1 cellular context compared by ENCODE assay signal in genomic region chr3:48240711-48241491, GRCh38.
TF ChIP-seq lines count a peak whose summit lies in the region.

ZNF589 (plus strand) TSS chr3:48241104; CDS start chr3:48241172, 68 bp downstream.

TF ChIP-seq in HepG2, 621 proteins besides CTCF, POLR2A, EP300 and RAD21 (continued from another document and continues in another):
- TF ChIP-seq MLX (CRISPR knock-in tag; IDR thresholded peaks at IDR 0.05): peak; percentile 28; the same call in 1 of the 2 replicates
- TF ChIP-seq SPEN (CRISPR knock-in tag; IDR thresholded peaks at IDR 0.05; ENCODE audit: low read depth): peak; percentile 85
- TF ChIP-seq CEBPB (IDR thresholded peaks at IDR 0.05; ENCODE audit: borderline replicate concordance, low read depth, low read length): no peak
- TF ChIP-seq ZNF33A (CRISPR knock-in tag; IDR thresholded peaks at IDR 0.05; ENCODE audit: borderline replicate concordance): no peak
- no peak for TF ChIP-seq GABPA (IDR thresholded peaks at IDR 0.05; ENCODE audit: low read depth, low read length)
- TF ChIP-seq GABPA (CRISPR knock-in tag; IDR thresholded peaks at IDR 0.05; ENCODE audit: low read depth): peak; percentile 76
- TF ChIP-seq, protein P1, sequence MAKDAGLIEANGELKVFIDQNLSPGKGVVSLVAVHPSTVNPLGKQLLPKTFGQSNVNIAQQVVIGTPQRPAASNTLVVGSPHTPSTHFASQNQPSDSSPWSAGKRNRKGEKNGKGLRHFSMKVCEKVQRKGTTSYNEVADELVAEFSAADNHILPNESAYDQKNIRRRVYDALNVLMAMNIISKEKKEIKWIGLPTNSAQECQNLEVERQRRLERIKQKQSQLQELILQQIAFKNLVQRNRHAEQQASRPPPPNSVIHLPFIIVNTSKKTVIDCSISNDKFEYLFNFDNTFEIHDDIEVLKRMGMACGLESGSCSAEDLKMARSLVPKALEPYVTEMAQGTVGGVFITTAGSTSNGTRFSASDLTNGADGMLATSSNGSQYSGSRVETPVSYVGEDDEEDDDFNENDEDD (CRISPR knock-in tag; IDR thresholded peaks at IDR 0.05; ENCODE audit: borderline replicate concordance): peak; percentile 87; the same call in 1 of the 2 replicates
- TF ChIP-seq NFE2L1 (CRISPR knock-in tag; IDR thresholded peaks at IDR 0.05; ENCODE audit: borderline replicate concordance): peak; percentile 69; the same call in 1 of the 2 replicates
- TF ChIP-seq GPBP1L1 (CRISPR knock-in tag; IDR thresholded peaks at IDR 0.05): no peak
- no peak for TF ChIP-seq PAWR (CRISPR knock-in tag; IDR thresholded peaks at IDR 0.05; ENCODE audit: borderline replicate concordance)
- peak; percentile 92; the same call in 1 of the 2 replicates for TF ChIP-seq KDM5B (CRISPR knock-in tag; IDR thresholded peaks at IDR 0.05; ENCODE audit: borderline replicate concordance)
- TF ChIP-seq CSRNP2 (CRISPR knock-in tag; conservative IDR thresholded peaks at IDR 0.05; ENCODE audit: low read depth): no peak
- TF ChIP-seq CEBPZ (IDR thresholded peaks at IDR 0.05; ENCODE audit: low read length): no peak
- TF ChIP-seq SNAPC2 (CRISPR knock-in tag; IDR thresholded peaks at IDR 0.05): 0 out of 2 replicates have a peak, but pooled peaks have one; percentile 57
- no peak for TF ChIP-seq GPN1 (CRISPR knock-in tag; IDR thresholded peaks at IDR 0.05; ENCODE audit: borderline replicate concordance)
- TF ChIP-seq, protein P2, sequence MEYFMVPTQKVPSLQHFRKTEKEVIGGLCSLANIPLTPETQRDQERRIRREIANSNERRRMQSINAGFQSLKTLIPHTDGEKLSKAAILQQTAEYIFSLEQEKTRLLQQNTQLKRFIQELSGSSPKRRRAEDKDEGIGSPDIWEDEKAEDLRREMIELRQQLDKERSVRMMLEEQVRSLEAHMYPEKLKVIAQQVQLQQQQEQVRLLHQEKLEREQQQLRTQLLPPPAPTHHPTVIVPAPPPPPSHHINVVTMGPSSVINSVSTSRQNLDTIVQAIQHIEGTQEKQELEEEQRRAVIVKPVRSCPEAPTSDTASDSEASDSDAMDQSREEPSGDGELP (IDR thresholded peaks at IDR 0.05; ENCODE audit: borderline replicate concordance, low read depth): no peak; the same call in 1 of the 2 replicates
- TF ChIP-seq FOXA1 (IDR thresholded peaks at IDR 0.05): no peak
- TF ChIP-seq FOXA1 (CRISPR knock-in tag; IDR thresholded peaks at IDR 0.05): peak; percentile 12; the same call in 1 of the 2 replicates
- TF ChIP-seq, protein P3, sequence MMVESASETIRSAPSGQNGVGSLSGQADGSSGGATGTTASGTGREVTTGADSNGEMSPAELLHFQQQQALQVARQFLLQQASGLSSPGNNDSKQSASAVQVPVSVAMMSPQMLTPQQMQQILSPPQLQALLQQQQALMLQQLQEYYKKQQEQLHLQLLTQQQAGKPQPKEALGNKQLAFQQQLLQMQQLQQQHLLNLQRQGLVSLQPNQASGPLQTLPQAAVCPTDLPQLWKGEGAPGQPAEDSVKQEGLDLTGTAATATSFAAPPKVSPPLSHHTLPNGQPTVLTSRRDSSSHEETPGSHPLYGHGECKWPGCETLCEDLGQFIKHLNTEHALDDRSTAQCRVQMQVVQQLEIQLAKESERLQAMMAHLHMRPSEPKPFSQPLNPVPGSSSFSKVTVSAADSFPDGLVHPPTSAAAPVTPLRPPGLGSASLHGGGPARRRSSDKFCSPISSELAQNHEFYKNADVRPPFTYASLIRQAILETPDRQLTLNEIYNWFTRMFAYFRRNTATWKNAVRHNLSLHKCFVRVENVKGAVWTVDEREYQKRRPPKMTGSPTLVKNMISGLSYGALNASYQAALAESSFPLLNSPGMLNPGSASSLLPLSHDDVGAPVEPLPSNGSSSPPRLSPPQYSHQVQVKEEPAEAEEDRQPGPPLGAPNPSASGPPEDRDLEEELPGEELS (CRISPR knock-in tag; IDR thresholded peaks at IDR 0.05): peak; percentile 62; the same call in 1 of the 2 replicates
- TF ChIP-seq IRF2 (CRISPR knock-in tag; IDR thresholded peaks at IDR 0.05): peak; percentile 96
- TF ChIP-seq, protein P4, sequence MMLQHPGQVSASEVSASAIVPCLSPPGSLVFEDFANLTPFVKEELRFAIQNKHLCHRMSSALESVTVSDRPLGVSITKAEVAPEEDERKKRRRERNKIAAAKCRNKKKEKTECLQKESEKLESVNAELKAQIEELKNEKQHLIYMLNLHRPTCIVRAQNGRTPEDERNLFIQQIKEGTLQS (CRISPR knock-in tag; IDR thresholded peaks at IDR 0.05): peak; percentile 30; the same call in 1 of the 2 replicates
- TF ChIP-seq FOXM1 (CRISPR knock-in tag; IDR thresholded peaks at IDR 0.05): no peak
- TF ChIP-seq ZNF614 (CRISPR knock-in tag; IDR thresholded peaks at IDR 0.05; ENCODE audit: borderline replicate concordance): peak; percentile 94; the same call in 1 of the 2 replicates
- peak; percentile 78 for TF ChIP-seq FOSL2 (CRISPR knock-in tag; IDR thresholded peaks at IDR 0.05)
- 0 out of 2 replicates have a peak, but pooled peaks have one; percentile 13 for TF ChIP-seq ZSCAN12 (CRISPR knock-in tag; IDR thresholded peaks at IDR 0.05)
- TF ChIP-seq REL (CRISPR knock-in tag; conservative IDR thresholded peaks at IDR 0.05): no peak
- peak; percentile 96 for TF ChIP-seq POLR2G (IDR thresholded peaks at IDR 0.05; ENCODE audit: low read depth, low read length)
- peak; percentile 79; the same call in 1 of the 2 replicates for TF ChIP-seq SP4 (CRISPR knock-in tag; IDR thresholded peaks at IDR 0.05)
- TF ChIP-seq ARID2 (CRISPR knock-in tag; IDR thresholded peaks at IDR 0.05; ENCODE audit: borderline replicate concordance): no peak
- TF ChIP-seq ZFY (CRISPR knock-in tag; IDR thresholded peaks at IDR 0.05): peak; percentile 93
- TF ChIP-seq, protein P5, sequence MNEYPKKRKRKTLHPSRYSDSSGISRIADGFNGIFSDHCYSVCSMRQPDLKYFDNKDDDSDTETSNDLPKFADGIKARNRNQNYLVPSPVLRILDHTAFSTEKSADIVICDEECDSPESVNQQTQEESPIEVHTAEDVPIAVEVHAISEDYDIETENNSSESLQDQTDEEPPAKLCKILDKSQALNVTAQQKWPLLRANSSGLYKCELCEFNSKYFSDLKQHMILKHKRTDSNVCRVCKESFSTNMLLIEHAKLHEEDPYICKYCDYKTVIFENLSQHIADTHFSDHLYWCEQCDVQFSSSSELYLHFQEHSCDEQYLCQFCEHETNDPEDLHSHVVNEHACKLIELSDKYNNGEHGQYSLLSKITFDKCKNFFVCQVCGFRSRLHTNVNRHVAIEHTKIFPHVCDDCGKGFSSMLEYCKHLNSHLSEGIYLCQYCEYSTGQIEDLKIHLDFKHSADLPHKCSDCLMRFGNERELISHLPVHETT (CRISPR knock-in tag; conservative IDR thresholded peaks at IDR 0.05): no peak
- no peak for TF ChIP-seq NCOR1 (IDR thresholded peaks at IDR 0.05; ENCODE audit: borderline replicate concordance, low read length)
- TF ChIP-seq ZFP41 (CRISPR knock-in tag; IDR thresholded peaks at IDR 0.05; ENCODE audit: borderline replicate concordance): peak; percentile 82; the same call in 1 of the 2 replicates
- TF ChIP-seq SAFB2 (CRISPR knock-in tag; IDR thresholded peaks at IDR 0.05; ENCODE audit: borderline replicate concordance, low read depth): no peak
- peak; percentile 93 for TF ChIP-seq MYPOP (CRISPR knock-in tag; IDR thresholded peaks at IDR 0.05)
- no peak; the same call in 1 of the 2 replicates for TF ChIP-seq ZBTB7B (CRISPR knock-in tag; IDR thresholded peaks at IDR 0.05)
- TF ChIP-seq MXI1 (IDR thresholded peaks at IDR 0.05; ENCODE audit: borderline replicate concordance, low read depth, low read length): peak; percentile 86; the same call in 1 of the 3 replicates
- peak; percentile 86; the same call in 1 of the 2 replicates for TF ChIP-seq ETV6 (CRISPR knock-in tag; conservative IDR thresholded peaks at IDR 0.05)
- no peak for TF ChIP-seq BORCS8-MEF2B (CRISPR knock-in tag; IDR thresholded peaks at IDR 0.05)
- TF ChIP-seq RELA (CRISPR knock-in tag; IDR thresholded peaks at IDR 0.05): no peak
- no peak for TF ChIP-seq HMG20B (CRISPR knock-in tag; conservative IDR thresholded peaks at IDR 0.05)
- TF ChIP-seq ZNF441 (CRISPR knock-in tag; IDR thresholded peaks at IDR 0.05; ENCODE audit: borderline replicate concordance): peak; percentile 80
- peak; percentile 64; the same call in 1 of the 2 replicates for TF ChIP-seq ZSCAN9 (CRISPR knock-in tag; IDR thresholded peaks at IDR 0.05; ENCODE audit: borderline replicate concordance)
- peak; percentile 77 for TF ChIP-seq FOXO1 (CRISPR knock-in tag; IDR thresholded peaks at IDR 0.05)
- TF ChIP-seq ZNF180 (CRISPR knock-in tag; IDR thresholded peaks at IDR 0.05; ENCODE audit: borderline replicate concordance, low read depth): no peak
- TF ChIP-seq STAT5B (CRISPR knock-in tag; IDR thresholded peaks at IDR 0.05): no peak
- TF ChIP-seq TAF1 (CRISPR knock-in tag; IDR thresholded peaks at IDR 0.05): peak; percentile 91
- TF ChIP-seq HNRNPUL1 (IDR thresholded peaks at IDR 0.05; ENCODE audit: low read depth, low read length): no peak
- peak; percentile 87 for TF ChIP-seq ZNF451 (CRISPR knock-in tag; IDR thresholded peaks at IDR 0.05)
- no peak for TF ChIP-seq PTBP1 (IDR thresholded peaks at IDR 0.05; ENCODE audit: low read depth, low read length, poor library complexity, severe bottlenecking)
- no peak for TF ChIP-seq ZNF160 (CRISPR knock-in tag; IDR thresholded peaks at IDR 0.05)
- TF ChIP-seq ZNF7 (CRISPR knock-in tag; IDR thresholded peaks at IDR 0.05): no peak; the same call in 1 of the 2 replicates
- peak; percentile 89 for TF ChIP-seq THRA (CRISPR knock-in tag; IDR thresholded peaks at IDR 0.05; ENCODE audit: borderline replicate concordance)
- TF ChIP-seq FOXK2 (IDR thresholded peaks at IDR 0.05): no peak
